In the genomic region with DNA sequence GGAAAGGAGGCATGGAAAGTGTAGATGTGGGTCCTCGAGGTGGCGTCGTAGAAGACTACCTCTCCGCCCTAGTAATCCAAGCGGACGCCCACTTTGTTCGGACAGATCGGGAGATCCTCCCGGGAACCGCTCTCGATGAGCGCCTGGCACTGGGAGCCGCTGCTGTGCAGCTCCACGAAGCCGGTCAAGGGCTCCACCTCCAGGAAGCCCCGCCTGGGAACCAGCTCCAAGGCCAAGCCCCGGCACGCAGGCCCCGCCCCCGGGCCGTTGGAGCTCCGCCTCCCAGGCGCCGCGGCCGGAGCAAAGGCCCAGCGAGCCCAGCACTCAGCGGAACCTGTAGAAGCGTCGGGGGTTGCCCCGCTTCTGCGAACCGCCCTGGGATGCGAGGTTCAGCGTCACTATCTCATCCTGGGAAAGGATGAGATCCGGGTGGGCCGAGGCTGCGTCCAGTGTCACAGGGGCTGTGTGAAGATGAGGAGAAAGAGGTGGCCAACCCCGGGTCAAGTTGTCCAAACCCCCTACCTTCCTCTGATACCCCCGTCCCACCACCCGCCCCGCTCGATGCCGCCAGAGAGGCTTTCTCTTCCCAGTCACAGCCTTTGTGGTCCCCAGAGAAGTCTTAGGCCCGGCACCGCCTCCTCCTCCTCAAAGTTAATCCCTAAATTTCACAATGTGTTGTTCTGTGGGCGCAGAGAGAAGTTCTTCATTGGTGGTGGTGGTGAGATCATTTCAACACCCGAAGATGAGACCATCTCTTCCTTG, we compare ENCODE assay signal across 8 cellular contexts. TPM values are rescaled to one million over a fixed set of nuclear protein-coding genes. Genes with fewer than 3 reads are reported as not detected.
DNase-seq lines count a peak whose midpoint lies in the region; ATAC-seq and TF ChIP-seq lines count a peak whose summit lies in the region.

No MANE protein-coding gene starts in this region.

- CTCF ChIA-PET in OCI-LY7 (lab: Charles Lee; ENCODE audit: unreplicated experiment), result no interaction called here

- DNase-seq in OCI-LY7 (ENCODE audit: low spot score), result peak; percentile 38
- peak; percentile 70 for DNase-seq in activated T-cell treated with anti-CD3 and anti-CD28 coated beads, Interleukin-2, amount 50 U/mL, for 1 hour
- no peak for DNase-seq in epithelial cell of proximal tubule (ENCODE audit: low read depth)
- peak; percentile 37 for DNase-seq in stimulated activated CD8-positive, alpha-beta memory T cell treated with anti-CD3 and anti-CD28 coated beads, Interleukin-15, amount 100 ng/mL, for 24 hours (ENCODE audit: low read depth)
- no peak for DNase-seq in NK-92 (lab: John Stamatoyannopoulos, UW; ENCODE audit: unreplicated experiment)

- no TSS peak for BruUV-seq in OCI-LY7 (replicated peaks; lab: Mats Ljungman, UMichigan)

- no peak overlapping the region for H3K27ac ChIP-seq in OCI-LY7 (ENCODE audit: low read depth, low read length, poor library complexity, severe bottlenecking)

- peak; percentile 78 for ATAC-seq in HG03108 (IDR thresholded peaks at IDR 0.05; ENCODE audit: unreplicated experiment)

- H3K9me2 ChIP-seq in OCI-LY7 (ENCODE audit: insufficient read depth, low read length), result no peaks in the 10 kb centered on the region

- H3K36me3 ChIP-seq in OCI-LY7 (ENCODE audit: insufficient read depth, low read length), result no peaks in the 10 kb centered on the region

- H3K9me3 ChIP-seq in OCI-LY7 (ENCODE audit: low read length) (no peaks in the 10 kb centered on the region), mononuclear cell (ENCODE audit: low read depth, low read length) (no peaks in the 10 kb centered on the region)

- POLR2A ChIA-PET in OCI-LY7 (lab: Charles Lee), result interaction anchor here (0.7 to 1.4 kb wide), 2 partner anchors 35 to 92 kb away, joined by 3 read pairs; partner anchors contain the start of gene PPP1R11

- peak overlapping the region; percentile 33; the same call in 1 of the 2 replicates for H2AFZ ChIP-seq in OCI-LY7 (ENCODE audit: low read length)

- H3K4me3 ChIP-seq in OCI-LY7 (ENCODE audit: low read depth, low read length, poor library complexity, severe bottlenecking) (no peak overlapping the region), epithelial cell of proximal tubule (ENCODE audit: low read depth, low read length) (peak overlapping the region; percentile 52), mononuclear cell (ENCODE audit: low read length) (peak overlapping the region; percentile 17)

- no peaks in the 10 kb centered on the region for H4K20me1 ChIP-seq in OCI-LY7 (ENCODE audit: insufficient read depth, low read length)

- intact Hi-C loops in OCI-LY7 (cut with micrococcal nuclease; ENCODE audit: unreplicated experiment), result loop anchor here (2.0 kb wide), 1 partner anchor 69 kb away; no protein-coding TSS in a partner anchor

- no peaks in the 10 kb centered on the region for H3K79me2 ChIP-seq in OCI-LY7 (ENCODE audit: insufficient read depth, low read depth, low read length)

- H3K27me3 ChIP-seq in mononuclear cell (ENCODE audit: insufficient read depth, low read length), result peaks cover 66% of the 10 kb centered on the region

- H3K4me2 ChIP-seq in OCI-LY7 (ENCODE audit: low read length), result peak overlapping the region; percentile 60; the same call in 1 of the 2 replicates

- peaks cover 16% of the 10 kb centered on the region for H3K4me1 ChIP-seq in OCI-LY7 (ENCODE audit: insufficient read depth, low read length, poor library complexity, severe bottlenecking)
- peaks cover 37% of the 10 kb centered on the region for H3K4me1 ChIP-seq in mononuclear cell (ENCODE audit: insufficient read depth, low read length)

- TF ChIP-seq CTCF in GM12872 (IDR thresholded peaks at IDR 0.05; ENCODE audit: insufficient read depth, low read depth, low read length), result 0 out of 3 replicates have a peak, but pooled peaks have one; percentile 11
- TF ChIP-seq CTCF in OCI-LY7 (conservative IDR thresholded peaks at IDR 0.05; ENCODE audit: low read length), result no peak
- peak; percentile 20 for TF ChIP-seq CTCF in epithelial cell of proximal tubule (conservative IDR thresholded peaks at IDR 0.05; ENCODE audit: low read depth, low read length)

RNA-seq across cellular contexts. Expression of gene TRIM31, which starts 10.8 kb away (rescaled TPM):
- total RNA-seq in OCI-LY7 (2014; rRNA removed; shearing (Covaris generic)), result not detected in 2 replicates
- not detected in 2 replicates for total RNA-seq in OCI-LY7 (2022)
- total RNA-seq in epithelial cell of proximal tubule, result not detected in 2 replicates
- 0.10 TPM for total RNA-seq in mononuclear cell

RNA-seq across cellular contexts. Expression of gene RNF39, which starts 26.6 kb away (rescaled TPM):
- not detected in 2 replicates for total RNA-seq in OCI-LY7 (2014; rRNA removed; shearing (Covaris generic))
- total RNA-seq in OCI-LY7 (2022), result not detected in 2 replicates
- not detected in 2 replicates for total RNA-seq in epithelial cell of proximal tubule
- total RNA-seq in mononuclear cell, result not detected

RNA-seq across cellular contexts. Expression of gene TRIM40, which starts 33.8 kb away (rescaled TPM):
- not detected in 2 replicates for total RNA-seq in OCI-LY7 (2014; rRNA removed; shearing (Covaris generic))
- total RNA-seq in OCI-LY7 (2022), result not detected in 2 replicates
- total RNA-seq in epithelial cell of proximal tubule, result not detected in 2 replicates
- 1.4 TPM for total RNA-seq in mononuclear cell

RNA-seq across cellular contexts. Expression of gene PPP1R11, which starts 35.1 kb away (rescaled TPM):
- 30.6 and 35.6 TPM in 2 replicates for total RNA-seq in OCI-LY7 (2014; rRNA removed; shearing (Covaris generic))
- total RNA-seq in OCI-LY7 (2022), result 36.5 and 40.1 TPM in 2 replicates
- 45.4 and 54.5 TPM in 2 replicates for total RNA-seq in epithelial cell of proximal tubule
- 29.0 TPM for total RNA-seq in mononuclear cell

RNA-seq across cellular contexts. Expression of gene POLR1H, which starts 41.1 kb away (rescaled TPM):
- 60.5 and 67.5 TPM in 2 replicates for total RNA-seq in OCI-LY7 (2014; rRNA removed; shearing (Covaris generic))
- total RNA-seq in OCI-LY7 (2022), result 39.3 and 43.1 TPM in 2 replicates
- total RNA-seq in epithelial cell of proximal tubule, result 30.3 and 31.7 TPM in 2 replicates
- total RNA-seq in mononuclear cell, result 11.4 TPM

Comparison
In these comparisons a context has a peak if more than half of its experiments do, and no peak if none do; other contexts are left out.
1. DNase-seq: peak in OCI-LY7 (single experiment), activated T-cell treated with anti-CD3 and anti-CD28 coated beads, Interleukin-2, amount 50 U/mL, for 1 hour (single experiment) and stimulated activated CD8-positive, alpha-beta memory T cell treated with anti-CD3 and anti-CD28 coated beads, Interleukin-15, amount 100 ng/mL, for 24 hours (single experiment); none in epithelial cell of proximal tubule (single experiment) and NK-92 (single experiment).